In the genomic region with DNA sequence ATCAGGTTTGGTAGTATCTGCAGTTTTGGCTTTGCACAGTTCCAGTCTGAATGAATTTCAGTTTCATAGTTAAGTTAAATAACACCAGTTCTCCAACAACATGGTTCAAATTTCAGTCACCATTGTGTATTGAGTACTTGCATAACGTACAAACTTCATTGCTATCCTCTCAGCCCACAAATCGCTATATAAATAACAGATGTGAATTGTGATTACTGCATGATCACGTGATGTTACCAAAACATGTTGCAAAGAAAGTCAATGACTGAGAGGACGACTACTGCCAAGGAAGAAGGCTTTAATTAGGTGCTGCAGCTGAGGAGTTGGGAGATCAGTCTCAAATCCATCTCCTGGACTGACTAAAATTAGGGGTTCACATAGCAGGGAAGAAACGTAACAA, we compare ENCODE assay signal across 1 cellular context.
TF ChIP-seq lines count a peak whose summit lies in the region.

No MANE protein-coding gene starts in this region.

TF ChIP-seq in HepG2, 621 proteins besides CTCF, POLR2A, EP300 and RAD21:
- TF ChIP-seq, protein P1, sequence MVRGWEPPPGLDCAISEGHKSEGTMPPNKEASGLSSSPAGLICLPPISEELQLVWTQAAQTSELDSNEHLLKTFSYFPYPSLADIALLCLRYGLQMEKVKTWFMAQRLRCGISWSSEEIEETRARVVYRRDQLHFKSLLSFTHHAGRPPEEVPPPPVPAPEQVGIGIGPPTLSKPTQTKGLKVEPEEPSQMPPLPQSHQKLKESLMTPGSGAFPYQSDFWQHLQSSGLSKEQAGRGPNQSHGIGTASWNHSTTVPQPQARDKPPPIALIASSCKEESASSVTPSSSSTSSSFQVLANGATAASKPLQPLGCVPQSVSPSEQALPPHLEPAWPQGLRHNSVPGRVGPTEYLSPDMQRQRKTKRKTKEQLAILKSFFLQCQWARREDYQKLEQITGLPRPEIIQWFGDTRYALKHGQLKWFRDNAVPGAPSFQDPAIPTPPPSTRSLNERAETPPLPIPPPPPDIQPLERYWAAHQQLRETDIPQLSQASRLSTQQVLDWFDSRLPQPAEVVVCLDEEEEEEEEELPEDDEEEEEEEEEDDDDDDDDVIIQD (CRISPR knock-in tag; IDR thresholded peaks at IDR 0.05; ENCODE audit: low read depth): no peak
- TF ChIP-seq, protein P2, sequence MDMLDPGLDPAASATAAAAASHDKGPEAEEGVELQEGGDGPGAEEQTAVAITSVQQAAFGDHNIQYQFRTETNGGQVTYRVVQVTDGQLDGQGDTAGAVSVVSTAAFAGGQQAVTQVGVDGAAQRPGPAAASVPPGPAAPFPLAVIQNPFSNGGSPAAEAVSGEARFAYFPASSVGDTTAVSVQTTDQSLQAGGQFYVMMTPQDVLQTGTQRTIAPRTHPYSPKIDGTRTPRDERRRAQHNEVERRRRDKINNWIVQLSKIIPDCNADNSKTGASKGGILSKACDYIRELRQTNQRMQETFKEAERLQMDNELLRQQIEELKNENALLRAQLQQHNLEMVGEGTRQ (IDR thresholded peaks at IDR 0.05; ENCODE audit: low read depth, low read length): 0 out of 2 replicates have a peak, but pooled peaks have one; percentile 43
- TF ChIP-seq, protein P2 (CRISPR knock-in tag; IDR thresholded peaks at IDR 0.05; ENCODE audit: borderline replicate concordance): no peak; the same call in 1 of the 2 replicates
- TF ChIP-seq ZNF24 (IDR thresholded peaks at IDR 0.05): no peak
- TF ChIP-seq RAD51 (IDR thresholded peaks at IDR 0.05; ENCODE audit: borderline replicate concordance): peak; percentile 85
